Comparison of ENCODE assay signal across 18 cellular contexts in genomic region chr7:112124367-112124766, GRCh38.
DNase-seq lines count a peak whose midpoint lies in the region; ATAC-seq and TF ChIP-seq lines count a peak whose summit lies in the region.
"Had no signal": no experiment of that assay in that cellular context is flagged by ENCODE, and none has a peak within 500 bp of the region (broad histone marks: within the 10 kb centered on the region; RNA-seq: fewer than 3 reads in every experiment).

No MANE protein-coding gene starts in this region.

- peaks cover 0 to 15% of the 10 kb centered on the region in 2 donors for H3K4me1 ChIP-seq in left lung

- CTCF ChIA-PET in WTC11 (lab: Charles Lee), result no interaction called here

- intact Hi-C loops in left lung (cut with DNase I) (no loop called here), sciatic nerve (cut with DNase I) (no loop called here)

- no peaks in the 10 kb centered on the region for H3K27me3 ChIP-seq in HL-60 (ENCODE audit: insufficient read depth, poor library complexity, severe bottlenecking)
- H3K27me3 ChIP-seq in left lung, result no peaks in the 10 kb centered on the region
- H3K27me3 ChIP-seq: BLaER1 treated with 17β-estradiol and CSF1 and Interleukin-3, amounts not matched to agents 10 nM and 100 nM had no signal

- no peak overlapping the region for H3K4me3 ChIP-seq in HL-60 (replicated peaks; ENCODE audit: insufficient read depth, low read length)
- H3K4me3 ChIP-seq in left lung, result no peak overlapping the region
- H3K4me3 ChIP-seq: SK-N-MC had no signal

- ATAC-seq in left lung (peak; percentile 53), sciatic nerve (peak; percentile 24), WTC11 (no peak), HG03159 (IDR thresholded peaks at IDR 0.05; ENCODE audit: unreplicated experiment) (no peak), HG03457 (IDR thresholded peaks at IDR 0.05; ENCODE audit: unreplicated experiment) (no peak)

- POLR2A ChIA-PET in WTC11 (lab: Charles Lee), result no interaction called here

- no peaks in the 10 kb centered on the region; the same call in 1 of the 2 replicates for H3K27me3 Mint-ChIP-seq in WTC11 (ENCODE audit: low read depth)

- no peaks in the 10 kb centered on the region for H3K9me3 ChIP-seq in left lung

- TF ChIP-seq CTCF in HL-60 (IDR thresholded peaks at IDR 0.05; ENCODE audit: insufficient read depth, low read length) (no peak), left lung (IDR thresholded peaks at IDR 0.05) (no peak), WTC11 (IDR thresholded peaks at IDR 0.05) (no peak)

- no peaks in the 10 kb centered on the region for H3K36me3 ChIP-seq in left lung

- peaks cover 8% of the 10 kb centered on the region for H3K4me1 Mint-ChIP-seq in WTC11

- 0 out of 2 replicates have a peak overlapping the region, but pooled peaks have one; percentile 15 for H3K27ac ChIP-seq in HL-60 (replicated peaks)
- H3K27ac ChIP-seq in angular gyrus (ENCODE audit: low read depth, low read length), result peak overlapping the region; percentile 95
- peak overlapping the region; percentile 19 to 59 for H3K27ac ChIP-seq in left lung
- H3K27ac ChIP-seq: SK-N-MC had no signal

- H3K4me3 Mint-ChIP-seq in WTC11, result no peak overlapping the region

- H3K27ac Mint-ChIP-seq in WTC11, result no peak overlapping the region

- no peaks in the 10 kb centered on the region for H3K36me3 Mint-ChIP-seq in WTC11

- H3K9me3 Mint-ChIP-seq in WTC11, result 0 out of 2 replicates have a peak, but pooled peaks cover 4% of the 10 kb centered on the region

- peak in 1 of 2 experiments; percentile 9 for DNase-seq in HL-60 (ENCODE audit: low read depth in 1 of 2, low spot score in 1 of 2)
- DNase-seq in left lung, result no peak
- no peak for DNase-seq in sciatic nerve (ENCODE audit: low spot score)
- no peak for DNase-seq in WTC11 (ENCODE audit: low spot score)
- DNase-seq in NCI-H345 (lab: John Stamatoyannopoulos, UW), result no peak
- DNase-seq: DMS79; NCI-H1092; NCI-H2081 treated with DMSO at 0.1 percent for 48 hours; NCI-H510A; NCI-H748 treated with DMSO at 0.1 percent for 48 hours; NK-92 treated with Interleukin-12 subunit alpha and Interleukin-12 subunit beta, amount 100 ng/mL, for 24 hours; OCI-M1; SHP77 had no signal

TF ChIP-seq in WTC11, 78 proteins besides CTCF, POLR2A, EP300 and RAD21:
- TF ChIP-seq NR2C2 (CRISPR knock-in tag; IDR thresholded peaks at IDR 0.05) (no peak), KAT7 (CRISPR knock-in tag; IDR thresholded peaks at IDR 0.05; ENCODE audit: borderline replicate concordance) (no peak), ZNF425 (CRISPR knock-in tag; conservative IDR thresholded peaks at IDR 0.05) (no peak), ZNF138 (CRISPR knock-in tag; conservative IDR thresholded peaks at IDR 0.05) (no peak), ZBTB43 (CRISPR knock-in tag; IDR thresholded peaks at IDR 0.05) (no peak), CREB1 (CRISPR knock-in tag; IDR thresholded peaks at IDR 0.05) (no peak), TEAD4 (CRISPR knock-in tag; IDR thresholded peaks at IDR 0.05) (no peak), USF2 (CRISPR knock-in tag; IDR thresholded peaks at IDR 0.05) (no peak), ZMAT4 (CRISPR knock-in tag; IDR thresholded peaks at IDR 0.05) (no peak), ZNF396 (CRISPR knock-in tag; IDR thresholded peaks at IDR 0.05; ENCODE audit: borderline replicate concordance) (no peak), ZNF416 (CRISPR knock-in tag; IDR thresholded peaks at IDR 0.05) (no peak), ARID4B (CRISPR knock-in tag; IDR thresholded peaks at IDR 0.05; ENCODE audit: borderline replicate concordance) (no peak), JAZF1 (CRISPR knock-in tag; IDR thresholded peaks at IDR 0.05) (no peak), NFYB (CRISPR knock-in tag; conservative IDR thresholded peaks at IDR 0.05; ENCODE audit: low read depth) (no peak)
- TF ChIP-seq, protein P1, sequence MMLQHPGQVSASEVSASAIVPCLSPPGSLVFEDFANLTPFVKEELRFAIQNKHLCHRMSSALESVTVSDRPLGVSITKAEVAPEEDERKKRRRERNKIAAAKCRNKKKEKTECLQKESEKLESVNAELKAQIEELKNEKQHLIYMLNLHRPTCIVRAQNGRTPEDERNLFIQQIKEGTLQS (CRISPR knock-in tag; conservative IDR thresholded peaks at IDR 0.05), result no peak
- TF ChIP-seq, protein P2, sequence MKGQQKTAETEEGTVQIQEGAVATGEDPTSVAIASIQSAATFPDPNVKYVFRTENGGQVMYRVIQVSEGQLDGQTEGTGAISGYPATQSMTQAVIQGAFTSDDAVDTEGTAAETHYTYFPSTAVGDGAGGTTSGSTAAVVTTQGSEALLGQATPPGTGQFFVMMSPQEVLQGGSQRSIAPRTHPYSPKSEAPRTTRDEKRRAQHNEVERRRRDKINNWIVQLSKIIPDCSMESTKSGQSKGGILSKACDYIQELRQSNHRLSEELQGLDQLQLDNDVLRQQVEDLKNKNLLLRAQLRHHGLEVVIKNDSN (CRISPR knock-in tag; IDR thresholded peaks at IDR 0.05), result no peak

Comparison
In these comparisons a context has a peak if more than half of its experiments do, and no peak if none do; other contexts are left out.
1. H3K27ac ChIP-seq: peak in every context shown above with its lines; median percentile 95 in angular gyrus; 39 in left lung; 15 in HL-60.
2. ATAC-seq: peak in left lung (single experiment) and sciatic nerve (single experiment); none in WTC11 (single experiment), HG03159 (single experiment) and HG03457 (single experiment).